1 cellular context compared by ENCODE assay signal in the genomic region with DNA sequence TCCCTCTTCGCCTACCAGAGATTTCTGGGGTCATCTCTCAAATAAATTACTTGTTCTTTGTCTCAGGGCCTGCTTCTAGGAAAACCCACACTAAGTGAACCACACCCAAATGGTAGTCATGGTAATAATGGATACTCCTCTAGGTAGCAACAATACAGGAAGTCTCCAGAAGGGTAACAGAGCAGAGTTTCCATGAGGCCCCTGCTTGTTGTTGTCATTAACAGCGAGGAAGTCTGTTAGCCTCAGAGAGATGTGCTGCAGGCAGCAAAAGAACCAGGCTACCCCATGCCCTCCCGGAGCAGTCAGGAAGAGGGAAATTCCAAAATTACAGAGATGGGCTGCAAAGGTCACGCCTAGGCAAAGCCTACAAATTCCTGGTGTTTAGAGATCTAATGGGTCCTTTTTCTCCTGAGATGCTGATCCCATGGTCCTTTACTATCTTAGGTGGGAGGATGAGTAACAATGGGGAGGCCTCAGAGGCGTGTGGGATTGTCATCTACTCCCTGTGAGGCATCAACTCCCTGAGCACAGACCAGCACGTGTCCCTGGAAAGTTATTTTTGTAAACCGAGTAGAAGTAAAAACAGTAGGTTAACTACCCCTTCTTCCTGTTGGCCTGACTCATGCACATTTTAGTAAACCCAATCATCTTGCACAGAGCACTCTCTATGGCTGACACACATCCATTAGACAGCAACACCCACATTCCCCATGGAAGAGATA.
TF ChIP-seq lines count a peak whose summit lies in the region.

No MANE protein-coding gene starts in this region.

TF ChIP-seq in HEK293, 187 proteins besides CTCF, POLR2A, EP300 and RAD21 (continued from another document):
- TF ChIP-seq, protein P1, sequence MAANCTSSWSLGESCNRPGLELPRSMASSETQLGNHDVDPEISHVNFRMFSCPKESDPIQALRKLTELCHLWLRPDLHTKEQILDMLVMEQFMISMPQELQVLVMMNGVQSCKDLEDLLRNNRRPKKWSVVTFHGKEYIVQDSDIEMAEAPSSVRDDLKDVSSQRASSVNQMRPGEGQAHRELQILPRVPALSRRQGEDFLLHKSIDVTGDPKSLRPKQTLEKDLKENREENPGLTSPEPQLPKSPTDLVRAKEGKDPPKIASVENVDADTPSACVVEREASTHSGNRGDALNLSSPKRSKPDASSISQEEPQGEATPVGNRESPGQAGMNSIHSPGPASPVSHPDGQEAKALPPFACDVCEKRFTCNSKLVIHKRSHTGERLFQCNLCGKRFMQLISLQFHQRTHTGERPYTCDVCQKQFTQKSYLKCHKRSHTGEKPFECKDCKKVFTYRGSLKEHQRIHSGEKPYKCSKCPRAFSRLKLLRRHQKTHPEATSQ (tag by site-specific recombination; IDR thresholded peaks at IDR 0.05) = no peak
- no peak for TF ChIP-seq ZNF530 (tag by site-specific recombination; IDR thresholded peaks at IDR 0.05; ENCODE audit: low read depth)
- TF ChIP-seq KLF16 (tag by site-specific recombination; IDR thresholded peaks at IDR 0.05) = no peak
- TF ChIP-seq EGR2 (tag by site-specific recombination; IDR thresholded peaks at IDR 0.05; ENCODE audit: low read depth) = peak; percentile 47
- TF ChIP-seq MYNN (tag by site-specific recombination; IDR thresholded peaks at IDR 0.05; ENCODE audit: borderline replicate concordance) = no peak
- TF ChIP-seq ZNF214 (tag by site-specific recombination; IDR thresholded peaks at IDR 0.05; ENCODE audit: borderline replicate concordance) = no peak
- TF ChIP-seq ZNF433 (tag by site-specific recombination; IDR thresholded peaks at IDR 0.05; ENCODE audit: low read depth) = no peak
- TF ChIP-seq SALL2 (tag by site-specific recombination; IDR thresholded peaks at IDR 0.05; ENCODE audit: borderline replicate concordance) = no peak
- TF ChIP-seq, protein P2, sequence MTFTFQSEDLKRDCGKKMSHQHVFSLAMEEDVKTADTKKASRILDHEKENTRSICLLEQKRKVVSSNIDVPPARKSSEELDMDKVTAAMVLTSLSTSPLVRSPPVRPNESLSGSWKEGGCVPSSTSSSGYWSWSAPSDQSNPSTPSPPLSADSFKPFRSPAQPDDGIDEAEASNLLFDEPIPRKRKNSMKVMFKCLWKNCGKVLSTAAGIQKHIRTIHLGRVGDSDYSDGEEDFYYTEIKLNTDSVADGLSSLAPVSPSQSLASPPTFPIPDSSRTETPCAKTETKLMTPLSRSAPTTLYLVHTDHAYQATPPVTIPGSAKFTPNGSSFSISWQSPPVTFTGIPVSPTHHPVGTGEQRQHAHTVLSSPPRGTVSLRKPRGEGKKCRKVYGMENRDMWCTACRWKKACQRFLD (tag by site-specific recombination; IDR thresholded peaks at IDR 0.05) = no peak
- TF ChIP-seq IKZF3 (tag by site-specific recombination; IDR thresholded peaks at IDR 0.05) = no peak
- TF ChIP-seq HOXA7 (CRISPR knock-in tag; IDR thresholded peaks at IDR 0.05; ENCODE audit: borderline replicate concordance) = no peak
- TF ChIP-seq ZNF121 (tag by site-specific recombination; IDR thresholded peaks at IDR 0.05) = no peak
- no peak for TF ChIP-seq ZNF423 (tag by site-specific recombination; IDR thresholded peaks at IDR 0.05)
